Comparison of ENCODE assay signal across 33 cellular contexts in the genomic region with DNA sequence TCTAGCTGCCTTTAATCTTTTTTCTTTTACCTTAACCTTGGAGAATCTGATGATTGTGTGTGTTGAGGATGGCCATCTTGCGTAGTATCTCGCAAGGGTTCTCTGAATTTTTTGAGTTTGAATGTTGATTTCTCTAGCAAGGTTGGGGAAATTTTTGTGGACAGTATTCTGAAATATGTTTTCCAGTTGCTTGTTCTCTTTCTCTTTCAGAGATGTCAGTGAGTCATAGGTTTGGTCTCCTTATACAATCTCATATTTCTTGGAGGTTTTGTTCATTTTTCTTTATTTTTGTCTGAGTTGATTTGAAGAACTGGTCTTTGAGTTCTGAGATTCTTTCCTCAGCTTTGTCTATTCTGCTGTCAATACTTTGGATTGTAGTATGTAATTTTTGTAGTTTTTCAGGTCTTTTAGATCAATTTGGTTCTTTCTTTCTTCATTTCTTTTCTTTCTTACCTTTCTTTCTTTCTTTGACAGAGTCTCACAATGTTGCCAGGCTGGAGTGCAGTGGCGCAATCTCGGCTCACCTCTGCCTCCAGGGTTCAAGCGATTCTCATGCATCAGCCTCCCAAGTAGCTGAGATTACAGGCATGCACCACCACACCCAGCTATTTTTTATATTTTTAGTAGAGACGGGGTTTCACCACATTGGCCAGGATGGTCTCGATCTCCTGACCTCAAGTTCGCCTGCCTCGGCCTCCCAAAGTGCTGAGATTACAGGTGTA.
DNase-seq lines count a peak whose midpoint lies in the region; ATAC-seq, FAIRE-seq and TF ChIP-seq lines count a peak whose summit lies in the region.
"Had no signal": no experiment of that assay in that cellular context is flagged by ENCODE, and none has a peak within 500 bp of the region (broad histone marks: within the 10 kb centered on the region; RNA-seq: fewer than 3 reads in every experiment).

No MANE protein-coding gene starts in this region.

- POLR2A ChIA-PET in naive thymus-derived CD8-positive, alpha-beta T cell (lab: Charles Lee): no interaction called here

- TF ChIP-seq CTCF in cardiac fibroblast (IDR thresholded peaks at IDR 0.05; ENCODE audit: low read depth, low read length): no peak
- TF ChIP-seq CTCF in foreskin fibroblast (IDR thresholded peaks at IDR 0.05; ENCODE audit: low read depth, low read length): no peak

- no peak for TF ChIP-seq POLR2A in H54 (IDR thresholded peaks at IDR 0.05; ENCODE audit: low read depth, low read length)

- in situ Hi-C loops in ACHN (cut with HindIII; ENCODE audit: low pct_ligation_motif_present, low pct_unique_long_range_greater_than_20kb, low sequenced_read_pairs): no loop called here

- no peak overlapping the region for H3K4me3 Mint-ChIP-seq in naive thymus-derived CD8-positive, alpha-beta T cell
- H3K4me3 Mint-ChIP-seq: activated CD4-positive, alpha-beta T cell treated with anti-CD3 and anti-CD28 coated beads, Interleukin-2, amount 10 ng/mL, durations not matched to agents 24 days and 14 days; activated CD8-positive, alpha-beta memory T cell treated with anti-CD3 and anti-CD28 coated beads, Interleukin-2, amount 10 ng/mL, durations not matched to agents 7 days and 5 days; activated T-cell treated with anti-CD3 and anti-CD28 coated beads, Interleukin-2, amount 50 U/mL, for 72 hours; CD8-positive, alpha-beta T cell; H9; immature natural killer cell; natural killer cell treated with Interleukin-12 subunit alpha and Interleukin-12 subunit beta and Interleukin-15 and Interleukin-18, amount 100 ng/mL, for 72 hours; stimulated activated naive CD8-positive, alpha-beta T cell treated with anti-CD3 and anti-CD28 coated beads, Interleukin-15, Interleukin-2, amounts not matched to agents 100 ng/mL and 50 ng/mL, for 24 hours had no signal

- no peak for DNase-seq in H54 (ENCODE audit: insufficient read length, low spot score)
- DNase-seq in cardiac fibroblast (ENCODE audit: low read depth in 2 of 2): peak; percentile 49 to 54
- peak; percentile 12 to 54 for DNase-seq in foreskin fibroblast
- DNase-seq in ACHN: no peak
- no peak for DNase-seq in DMS 273 treated with DMSO at 0.1 percent for 48 hours (lab: John Stamatoyannopoulos, UW)
- DNase-seq in naive thymus-derived CD8-positive, alpha-beta T cell: no peak
- DNase-seq in NCI-H1092 treated with DMSO at 0.1 percent for 48 hours (lab: John Stamatoyannopoulos, UW): no peak
- DNase-seq: activated CD4-positive, alpha-beta T cell treated with anti-CD3 and anti-CD28 coated beads, Interleukin-2, amount 10 ng/mL, durations not matched to agents 24 days and 14 days; activated CD8-positive, alpha-beta memory T cell treated with anti-CD3 and anti-CD28 coated beads, Interleukin-2, amount 10 ng/mL, durations not matched to agents 7 days and 5 days; activated naive CD4-positive, alpha-beta T cell treated with Interleukin-2 at 50 U/mL for 16 hours; activated T-cell treated with anti-CD3 and anti-CD28 coated beads, Interleukin-2, amount 50 U/mL, for 72 hours; amygdala; CD8-positive, alpha-beta T cell; DMS153; GF-D8; H9; immature natural killer cell; left lung; NCI-H1092; NCI-H2029; NCI-H226; NCI-H748 treated with DMSO at 0.1 percent for 48 hours; ovary; stimulated activated CD4-positive, alpha-beta T cell treated with anti-CD3 and anti-CD28 coated beads, Interleukin-4, amount 100 ng/mL, for 4 hours; thyroid gland had no signal

- no peak overlapping the region for H3K27ac Mint-ChIP-seq in naive thymus-derived CD8-positive, alpha-beta T cell
- H3K27ac Mint-ChIP-seq: activated CD4-positive, alpha-beta T cell treated with anti-CD3 and anti-CD28 coated beads, Interleukin-2, amount 10 ng/mL, durations not matched to agents 24 days and 14 days; activated CD8-positive, alpha-beta memory T cell treated with anti-CD3 and anti-CD28 coated beads, Interleukin-2, amount 10 ng/mL, durations not matched to agents 7 days and 5 days; activated T-cell treated with anti-CD3 and anti-CD28 coated beads, Interleukin-2, amount 50 U/mL, for 72 hours; CD8-positive, alpha-beta T cell; H9; immature natural killer cell; natural killer cell treated with Interleukin-12 subunit alpha and Interleukin-12 subunit beta and Interleukin-15 and Interleukin-18, amount 100 ng/mL, for 72 hours; stimulated activated naive CD8-positive, alpha-beta T cell treated with anti-CD3 and anti-CD28 coated beads, Interleukin-15, Interleukin-2, amounts not matched to agents 100 ng/mL and 50 ng/mL, for 24 hours had no signal

- H3K9me3 Mint-ChIP-seq in naive thymus-derived CD8-positive, alpha-beta T cell: peaks cover 0 to 3% (median 0%) of the 10 kb centered on the region in 9 donors
- H3K9me3 Mint-ChIP-seq: activated T-cell treated with anti-CD3 and anti-CD28 coated beads, Interleukin-2, amount 50 U/mL, for 72 hours; immature natural killer cell; natural killer cell treated with Interleukin-12 subunit alpha and Interleukin-12 subunit beta and Interleukin-15 and Interleukin-18, amount 100 ng/mL, for 72 hours; stimulated activated naive CD8-positive, alpha-beta T cell treated with anti-CD3 and anti-CD28 coated beads, Interleukin-15, Interleukin-2, amounts not matched to agents 100 ng/mL and 50 ng/mL, for 24 hours had no signal

- H3K27me3 Mint-ChIP-seq in naive thymus-derived CD8-positive, alpha-beta T cell: peaks cover 9 to 34% (median 13%) of the 10 kb centered on the region in 5 donors
- H3K27me3 Mint-ChIP-seq: activated CD4-positive, alpha-beta T cell treated with anti-CD3 and anti-CD28 coated beads, Interleukin-2, amount 10 ng/mL, durations not matched to agents 24 days and 14 days had no signal

- no peak overlapping the region for H3K4me3 ChIP-seq in cardiac fibroblast (replicated peaks in 1 of 2; ENCODE audit: low read depth in 2 of 2, low read length in 2 of 2)
- H3K4me3 ChIP-seq in foreskin fibroblast (ENCODE audit: low read depth in 1 of 2, low read length in 2 of 2): no peak overlapping the region
- H3K4me3 ChIP-seq: cardiac muscle cell, GM12878, hepatocyte, left lung, ovary, right atrium auricular region, thyroid gland had no signal

- FAIRE-seq in H54 (lab: Jason Lieb, UNC): peak; percentile 48
- FAIRE-seq: endothelial cell of umbilical vein, frontal cortex, GM12878 had no signal

- no peak for ATAC-seq in naive thymus-derived CD8-positive, alpha-beta T cell
- ATAC-seq: activated CD8-positive, alpha-beta memory T cell treated with anti-CD3 and anti-CD28 coated beads, Interleukin-2, amount 10 ng/mL, durations not matched to agents 7 days and 5 days; activated T-cell treated with anti-CD3 and anti-CD28 coated beads, Interleukin-2, amount 50 U/mL, for 72 hours; CD8-positive, alpha-beta T cell; GM12878; left lung; natural killer cell treated with Interleukin-12 subunit alpha and Interleukin-12 subunit beta and Interleukin-15 and Interleukin-18, amount 100 ng/mL, for 72 hours had no signal

- no peaks in the 10 kb centered on the region for H3K4me1 Mint-ChIP-seq in naive thymus-derived CD8-positive, alpha-beta T cell
- H3K4me1 Mint-ChIP-seq: activated CD4-positive, alpha-beta T cell treated with anti-CD3 and anti-CD28 coated beads, Interleukin-2, amount 10 ng/mL, durations not matched to agents 24 days and 14 days; activated CD8-positive, alpha-beta memory T cell treated with anti-CD3 and anti-CD28 coated beads, Interleukin-2, amount 10 ng/mL, durations not matched to agents 7 days and 5 days; immature natural killer cell had no signal

- H3K36me3 Mint-ChIP-seq in naive thymus-derived CD8-positive, alpha-beta T cell: peaks cover 0 to 6% (median 0%) of the 10 kb centered on the region in 3 donors
- H3K36me3 Mint-ChIP-seq: activated CD8-positive, alpha-beta memory T cell treated with anti-CD3 and anti-CD28 coated beads, Interleukin-2, amount 10 ng/mL, durations not matched to agents 7 days and 5 days; CD8-positive, alpha-beta T cell; immature natural killer cell; natural killer cell treated with Interleukin-12 subunit alpha and Interleukin-12 subunit beta and Interleukin-15 and Interleukin-18, amount 100 ng/mL, for 72 hours had no signal

Comparison
In these comparisons a context has a peak if more than half of its experiments do, and no peak if none do; other contexts are left out.
1. DNase-seq: peak in cardiac fibroblast (2 of 2) and foreskin fibroblast (2 of 2); none in H54 (single experiment), ACHN (single experiment), DMS 273 treated with DMSO at 0.1 percent for 48 hours (single experiment), naive thymus-derived CD8-positive, alpha-beta T cell (0 of 10) and NCI-H1092 treated with DMSO at 0.1 percent for 48 hours (single experiment).